Comparison of ENCODE assay signal across 8 cellular contexts in the genomic region with DNA sequence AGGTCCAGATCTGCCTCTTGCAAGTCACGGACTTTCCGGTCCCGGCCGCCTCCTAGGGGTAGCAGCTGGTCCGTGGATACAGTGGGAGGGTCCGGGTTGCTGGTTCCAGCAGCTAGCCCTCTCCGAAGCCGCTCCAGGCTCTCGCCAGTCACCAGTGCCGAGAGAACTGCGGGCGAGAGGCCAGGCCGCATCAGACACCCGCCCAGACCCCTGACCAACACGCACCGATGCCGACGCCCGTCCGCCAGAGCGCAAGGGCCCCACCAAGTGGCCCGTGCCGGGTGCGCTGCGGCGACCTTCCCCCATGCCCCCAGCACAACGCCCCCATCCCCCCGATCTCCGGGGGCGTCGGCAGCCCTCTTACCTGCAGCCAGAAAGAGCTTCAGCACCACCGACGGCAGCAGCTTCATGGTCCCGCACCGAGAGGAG. TPM values are rescaled to one million over a fixed set of nuclear protein-coding genes. Genes with fewer than 3 reads are reported as not detected.
DNase-seq lines count a peak whose midpoint lies in the region; ATAC-seq and TF ChIP-seq lines count a peak whose summit lies in the region.

No MANE protein-coding gene starts in this region.

- peaks cover 3% of the 10 kb centered on the region; the same call in 1 of the 3 replicates for H3K36me3 Mint-ChIP-seq in GM23338 (ENCODE audit: low read depth)
- H3K36me3 Mint-ChIP-seq in brain: peaks cover 3% of the 10 kb centered on the region

- H3K79me2 ChIP-seq in GM23338 (replicated peaks; ENCODE audit: insufficient read depth): no peaks in the 10 kb centered on the region

- H3K4me1 Mint-ChIP-seq in GM23338: peaks cover 20% of the 10 kb centered on the region
- H3K4me1 Mint-ChIP-seq in brain: peaks cover 40% of the 10 kb centered on the region

- intact Hi-C loops in sigmoid colon (cut with DNase I): loop anchor here (1.0 to 10.0 kb wide), 3 partner anchors 102 to 271 kb away; a partner anchor contains a TSS

- H4K20me1 ChIP-seq in GM23338 (replicated peaks; ENCODE audit: insufficient read depth): no peaks in the 10 kb centered on the region; the same call in 1 of the 2 replicates

- H3K4me2 ChIP-seq in GM23338: peak overlapping the region; percentile 97

- no peaks in the 10 kb centered on the region for H3K9me2 ChIP-seq in GM23338 (ENCODE audit: insufficient read depth)

- WGBS in sigmoid colon, 2 donors: 4 to 12% methylated on average over 35 of the region's 35 CpGs

- H3K27ac ChIP-seq in GM23338 (ENCODE audit: low read depth) (no peak overlapping the region), sigmoid colon (peak overlapping the region; percentile 79 to 93 (median 86))

- peaks cover 7% of the 10 kb centered on the region; the same call in 1 of the 2 replicates for H3F3A ChIP-seq in GM23338 (replicated peaks; ENCODE audit: low read depth)

- H3K27me3 Mint-ChIP-seq in GM23338 (ENCODE audit: insufficient read depth, low read depth, poor library complexity): peaks cover 14% of the 10 kb centered on the region
- H3K27me3 Mint-ChIP-seq in brain: peaks cover 19% of the 10 kb centered on the region

- DNase-seq in GM12864 (ENCODE audit: low read depth): no peak
- peak; percentile 78 for DNase-seq in GM23338 (ENCODE audit: low spot score)
- DNase-seq in NCI-H2227 treated with DMSO at 0.1 percent for 48 hours (lab: John Stamatoyannopoulos, UW): peak; percentile 27
- peak; percentile 88 for DNase-seq in sigmoid colon
- no peak for DNase-seq in SKM-1 treated with dmso at 0.1 percent for 144 hours (lab: John Stamatoyannopoulos, UW; ENCODE audit: unreplicated experiment)

- H3K4me3 Mint-ChIP-seq in GM23338 (peak overlapping the region; percentile 69), brain (peak overlapping the region; percentile 84 to 91 (median 88))

- H3K4me3 ChIP-seq in GM12864 (ENCODE audit: low read depth, low read length) (peak overlapping the region; percentile 65), GM23338 (peak overlapping the region; percentile 76), iPS-18c (ENCODE audit: insufficient read depth, low read depth, low read length) (peak overlapping the region; percentile 69), sigmoid colon (peak overlapping the region; percentile 54 to 78 (median 70))

- H3K27me3 ChIP-seq in GM23338 (ENCODE audit: insufficient read depth): peaks cover 15% of the 10 kb centered on the region
- no peaks in the 10 kb centered on the region for H3K27me3 ChIP-seq in sigmoid colon

- peaks cover 14% of the 10 kb centered on the region for H3K4me1 ChIP-seq in GM23338 (ENCODE audit: insufficient read depth)
- H3K4me1 ChIP-seq in sigmoid colon: peaks cover 0 to 53% (median 42%) of the 10 kb centered on the region in 4 donors

- TF ChIP-seq POLR2A in sigmoid colon (IDR thresholded peaks at IDR 0.05): no peak

- no peaks in the 10 kb centered on the region for H3K9me3 Mint-ChIP-seq in GM23338
- peaks cover 0 to 2% (median 0%) of the 10 kb centered on the region in 5 experiments for H3K9me3 Mint-ChIP-seq in brain

- peak overlapping the region; percentile 98 for H2AFZ ChIP-seq in GM23338

- no peak overlapping the region for H3K27ac Mint-ChIP-seq in GM23338
- H3K27ac Mint-ChIP-seq in brain: peak overlapping the region in 4 of 5 experiments; percentile 58 to 70 (median 65)

- no peak for TF ChIP-seq EP300 in sigmoid colon (IDR thresholded peaks at IDR 0.05)

- peak; percentile 75 for ATAC-seq in GM23338
- ATAC-seq in HG03045 (IDR thresholded peaks at IDR 0.05; ENCODE audit: unreplicated experiment): no peak

- H3K9me3 ChIP-seq in iPS-18c (ENCODE audit: control insufficient read depth, insufficient read depth, low read length) (no peaks in the 10 kb centered on the region), sigmoid colon (no peaks in the 10 kb centered on the region)

- no peaks in the 10 kb centered on the region for H3K36me3 ChIP-seq in GM23338 (ENCODE audit: insufficient read depth)
- peaks cover 0 to 6% (median 0%) of the 10 kb centered on the region in 4 donors for H3K36me3 ChIP-seq in sigmoid colon

- TF ChIP-seq CTCF in GM12864 (IDR thresholded peaks at IDR 0.05; ENCODE audit: low read depth, low read length, missing control alignments) (peak; percentile 1), GM23338 (conservative IDR thresholded peaks at IDR 0.05; ENCODE audit: low read depth in 2 of 2) (peak; percentile 9 to 65; a peak in 2 of 4 replicates), brain (conservative IDR thresholded peaks at IDR 0.05) (peak in 1 of 2 experiments; percentile 20), sigmoid colon (IDR thresholded peaks at IDR 0.05) (peak in 3 of 4 experiments; percentile 11 to 45 (median 41))

TF ChIP-seq in GM23338, 12 proteins besides CTCF, POLR2A, EP300 and RAD21 (continues in another document):
- no peak for TF ChIP-seq POLR2AphosphoS5 (IDR thresholded peaks at IDR 0.05; ENCODE audit: low read depth)
- TF ChIP-seq NANOG (IDR thresholded peaks at IDR 0.05; ENCODE audit: borderline replicate concordance): no peak

RNA-seq across cellular contexts. Expression of a gene that starts 0.5 kb away (rescaled TPM):
- total RNA-seq in GM23338 (2014; rRNA removed; shearing (Covaris generic)): 2.0 and 2.9 TPM in 2 replicates
- polyA plus RNA-seq in GM23338 (2016; fragmentation: Nextera tagmentation; extraction: Ambion mirVana): 2.2 and 2.3 TPM in 2 replicates
- 8.8 TPM for polyA plus RNA-seq in brain (ENCODE audit: insufficient read depth, low read depth, low replicate concordance)
- total RNA-seq in sigmoid colon: 10 to 100 TPM in 2 of 4 donors, 1 to 10 TPM in 2; 4.7 to 17.6 (median 10.4) TPM
- 10 to 100 TPM in 2 of 3 donors, 1 to 10 TPM in 1; 5.4 to 15.0 (median 11.6) TPM for polyA plus RNA-seq in sigmoid colon

RNA-seq across cellular contexts. Expression of a gene that starts 14.1 kb away (rescaled TPM):
- total RNA-seq in GM23338 (2014; rRNA removed; shearing (Covaris generic)): 0.08 TPM in 1 of 2 replicates, not detected in the other
- polyA plus RNA-seq in GM23338 (2016; fragmentation: Nextera tagmentation; extraction: Ambion mirVana): 0.08 TPM in 1 of 2 replicates, not detected in the other
- polyA plus RNA-seq in brain (ENCODE audit: insufficient read depth, low read depth, low replicate concordance): not detected
- not detected for total RNA-seq in sigmoid colon
- polyA plus RNA-seq in sigmoid colon: under 1 TPM in 1 of 3 donors, not detected in 2; 0.25 TPM

RNA-seq across cellular contexts. Expression of a gene that starts 43.0 kb away (rescaled TPM):
- 85.4 and 119 TPM in 2 replicates for total RNA-seq in GM23338 (2014; rRNA removed; shearing (Covaris generic))
- polyA plus RNA-seq in GM23338 (2016; fragmentation: Nextera tagmentation; extraction: Ambion mirVana) (256 and 279 TPM in 2 replicates), brain (ENCODE audit: insufficient read depth, low read depth, low replicate concordance) (92.3 TPM), sigmoid colon (10 to 100 TPM; 61.8 to 85.9 (median 78.4) TPM)
- total RNA-seq in sigmoid colon: 100 to 1,000 TPM in 3 of 4 donors, 10 to 100 TPM in 1; 88.2 to 159 (median 123) TPM

RNA-seq across cellular contexts. Expression of a gene that starts 55.7 kb away (rescaled TPM):
- 119 and 123 TPM in 2 replicates for total RNA-seq in GM23338 (2014; rRNA removed; shearing (Covaris generic))
- polyA plus RNA-seq in GM23338 (2016; fragmentation: Nextera tagmentation; extraction: Ambion mirVana): 58.6 and 73.0 TPM in 2 replicates
- polyA plus RNA-seq in brain (ENCODE audit: insufficient read depth, low read depth, low replicate concordance): 55.1 TPM
- total RNA-seq in sigmoid colon: 100 to 1,000 TPM in 3 of 4 donors, 10 to 100 TPM in 1; 93.5 to 109 (median 106) TPM
- polyA plus RNA-seq in sigmoid colon: 10 to 100 TPM; 25.8 to 65.3 (median 26.6) TPM

Comparison
In these comparisons a context has a peak if more than half of its experiments do, and no peak if none do; other contexts are left out.
1. DNase-seq: peak in GM23338 (single experiment), NCI-H2227 treated with DMSO at 0.1 percent for 48 hours (single experiment) and sigmoid colon (single experiment); none in GM12864 (single experiment) and SKM-1 treated with dmso at 0.1 percent for 144 hours (single experiment).
2. Peak in every context shown above with its lines, with median percentiles within 50 percentile points of each other: H3K4me3 ChIP-seq.